20 cellular contexts compared by ENCODE assay signal in genomic region chr1:35476099-35476674, GRCh38.
DNase-seq lines count a peak whose midpoint lies in the region; ATAC-seq and TF ChIP-seq lines count a peak whose summit lies in the region.
"Had no signal": no experiment of that assay in that cellular context is flagged by ENCODE, and none has a peak within 500 bp of the region (broad histone marks: within the 10 kb centered on the region; RNA-seq: fewer than 3 reads in every experiment).

No MANE protein-coding gene starts in this region.

- intact Hi-C loops in left lung (cut with DNase I) = no loop called here

- no peak overlapping the region for H3K27ac ChIP-seq in left lung
- H3K27ac ChIP-seq: ovary, right atrium auricular region, thoracic aorta had no signal

- H3K4me1 ChIP-seq in left lung = no peaks in the 10 kb centered on the region
- H3K4me1 ChIP-seq: right atrium auricular region had no signal

- DNase-seq in DMS153 (lab: John Stamatoyannopoulos, UW) (peak; percentile 30), LHCN-M2 (ENCODE audit: low read depth) (peak; percentile 14), NCI-H524 (lab: John Stamatoyannopoulos, UW) (peak; percentile 51 to 85), left lung (no peak), NCI-H1694 treated with DMSO at 0.1 percent for 48 hours (lab: John Stamatoyannopoulos, UW) (no peak)
- DNase-seq in activated T-cell treated with anti-CD3 and anti-CD28 coated beads, Interleukin-2, amount 50 U/mL, for 4 hours = no peak
- DNase-seq: activated CD4-positive, CD25-positive, alpha-beta regulatory T cell treated with anti-CD3 and anti-CD28 coated beads, Interleukin-2, amount 50 U/mL, for 72 hours; activated naive CD4-positive, alpha-beta T cell treated with anti-CD3 and anti-CD28 coated beads, Interleukin-2, amount 50 U/mL, for 16 hours; activated T-cell treated with anti-CD3 and anti-CD28 coated beads, Interleukin-2, amount 50 U/mL, for 48 hours; C1 segment of cervical spinal cord; effector CD8-positive, alpha-beta T cell; KBM-7; mesenchymal stem cell; naive thymus-derived CD4-positive, alpha-beta T cell; ovary had no signal

- no peaks in the 10 kb centered on the region for H3K4me1 Mint-ChIP-seq in activated T-cell treated with anti-CD3 and anti-CD28 coated beads, Interleukin-2, amount 50 U/mL, for 4 hours (ENCODE audit: low read depth)

- no peaks in the 10 kb centered on the region for H3K27me3 ChIP-seq in left lung
- H3K27me3 ChIP-seq: ovary, right atrium auricular region had no signal

- TF ChIP-seq CTCF in left lung (IDR thresholded peaks at IDR 0.05) = no peak

- H3K4me3 ChIP-seq in left lung = no peak overlapping the region
- H3K4me3 ChIP-seq: ovary, right atrium auricular region, thoracic aorta had no signal

- ATAC-seq in left lung (peak; percentile 86), GM19035 (IDR thresholded peaks at IDR 0.05; ENCODE audit: unreplicated experiment) (no peak), GM18870 (IDR thresholded peaks at IDR 0.05; ENCODE audit: unreplicated experiment) (no peak)
- no peak for ATAC-seq in activated T-cell treated with anti-CD3 and anti-CD28 coated beads, Interleukin-2, amount 50 U/mL, for 4 hours
- ATAC-seq: esophagus mucosa; naive thymus-derived CD4-positive, alpha-beta T cell had no signal

- H3K4me3 Mint-ChIP-seq in activated T-cell treated with anti-CD3 and anti-CD28 coated beads, Interleukin-2, amount 50 U/mL, for 4 hours = no peak overlapping the region
- H3K4me3 Mint-ChIP-seq: naive thymus-derived CD4-positive, alpha-beta T cell had no signal

- no peaks in the 10 kb centered on the region for H3K9me3 ChIP-seq in left lung
- H3K9me3 ChIP-seq: ovary, right atrium auricular region, thoracic aorta had no signal

- no peaks in the 10 kb centered on the region for H3K9me3 Mint-ChIP-seq in activated T-cell treated with anti-CD3 and anti-CD28 coated beads, Interleukin-2, amount 50 U/mL, for 4 hours

- H3K36me3 Mint-ChIP-seq in activated T-cell treated with anti-CD3 and anti-CD28 coated beads, Interleukin-2, amount 50 U/mL, for 4 hours (ENCODE audit: insufficient read depth) = peaks cover 30% of the 10 kb centered on the region

- peaks cover 0 to 44% of the 10 kb centered on the region in 2 donors for H3K36me3 ChIP-seq in left lung
- H3K36me3 ChIP-seq: ovary had no signal

- no peaks in the 10 kb centered on the region for H3K27me3 Mint-ChIP-seq in activated T-cell treated with anti-CD3 and anti-CD28 coated beads, Interleukin-2, amount 50 U/mL, for 4 hours (ENCODE audit: low read depth)
- H3K27me3 Mint-ChIP-seq: naive thymus-derived CD4-positive, alpha-beta T cell had no signal

Comparison
In these comparisons a context has a peak if more than half of its experiments do, and no peak if none do; other contexts are left out.
1. DNase-seq: peak in DMS153 (single experiment), LHCN-M2 (single experiment) and NCI-H524 (2 of 2); none in left lung (0 of 2), NCI-H1694 treated with DMSO at 0.1 percent for 48 hours (single experiment) and activated T-cell treated with anti-CD3 and anti-CD28 coated beads, Interleukin-2, amount 50 U/mL, for 4 hours (single experiment).